Comparison of ENCODE assay signal across 23 cellular contexts in the genomic region with DNA sequence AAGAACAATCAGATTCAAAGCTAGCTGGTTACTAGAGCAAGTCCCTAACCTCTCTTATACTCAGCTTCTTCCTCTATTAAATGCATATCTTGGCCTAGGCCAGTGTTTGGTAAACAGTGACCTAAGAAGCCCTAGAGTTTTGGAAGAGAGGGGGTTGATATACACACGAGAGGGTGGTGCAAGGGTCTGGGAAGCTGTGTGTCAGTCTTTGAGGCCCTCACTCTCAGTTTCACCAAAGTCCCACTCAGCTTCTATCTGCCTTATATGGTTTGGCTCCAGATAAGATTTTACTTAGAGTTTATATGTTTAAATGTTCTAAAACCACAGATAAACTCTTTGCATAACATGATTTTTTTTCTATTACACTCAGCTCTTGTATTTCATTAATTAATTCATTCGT.
DNase-seq lines count a peak whose midpoint lies in the region; ATAC-seq and TF ChIP-seq lines count a peak whose summit lies in the region.
"Had no signal": no experiment of that assay in that cellular context is flagged by ENCODE, and none has a peak within 500 bp of the region (broad histone marks: within the 10 kb centered on the region; RNA-seq: fewer than 3 reads in every experiment).

No MANE protein-coding gene starts in this region.

- H3K27ac Mint-ChIP-seq in natural killer cell treated with Interleukin-12 subunit alpha and Interleukin-12 subunit beta and Interleukin-15 and Interleukin-18, amount 100 ng/mL, for 72 hours = no peak overlapping the region
- H3K27ac Mint-ChIP-seq: CD14-positive monocyte; CD4-positive, alpha-beta memory T cell; CD4-positive, CD25-positive, alpha-beta regulatory T cell; CD8-positive, alpha-beta memory T cell had no signal

- H3K79me2 ChIP-seq in smooth muscle cell (ENCODE audit: low read depth) = no peaks in the 10 kb centered on the region

- no peak overlapping the region for H3K27ac ChIP-seq in smooth muscle cell (ENCODE audit: low read depth)
- H3K27ac ChIP-seq: BLaER1 had no signal

- H3K36me3 Mint-ChIP-seq in natural killer cell treated with Interleukin-12 subunit alpha and Interleukin-12 subunit beta and Interleukin-15 and Interleukin-18, amount 100 ng/mL, for 72 hours = no peaks in the 10 kb centered on the region
- H3K36me3 Mint-ChIP-seq: CD14-positive monocyte; CD4-positive, alpha-beta memory T cell; CD4-positive, CD25-positive, alpha-beta regulatory T cell; CD8-positive, alpha-beta memory T cell had no signal

- no peaks in the 10 kb centered on the region for H3K9me3 ChIP-seq in smooth muscle cell (replicated peaks; ENCODE audit: low read depth)
- H3K9me3 ChIP-seq: BE2C, BLaER1 had no signal

- 49% methylated on average over 2 of the region's 2 CpGs for WGBS in smooth muscle cell (ENCODE audit: low lambda C conversion rate)

- H3K4me3 Mint-ChIP-seq in natural killer cell treated with Interleukin-12 subunit alpha and Interleukin-12 subunit beta and Interleukin-15 and Interleukin-18, amount 100 ng/mL, for 72 hours = no peak overlapping the region
- H3K4me3 Mint-ChIP-seq: CD14-positive monocyte; CD4-positive, alpha-beta memory T cell; CD4-positive, CD25-positive, alpha-beta regulatory T cell; CD8-positive, alpha-beta memory T cell had no signal

- peaks cover 5% of the 10 kb centered on the region for H3F3A ChIP-seq in smooth muscle cell (ENCODE audit: low read depth)

- no peaks in the 10 kb centered on the region for H3K4me1 Mint-ChIP-seq in natural killer cell treated with Interleukin-12 subunit alpha and Interleukin-12 subunit beta and Interleukin-15 and Interleukin-18, amount 100 ng/mL, for 72 hours (ENCODE audit: low read depth in 2 of 2)
- H3K4me1 Mint-ChIP-seq: CD14-positive monocyte; CD4-positive, alpha-beta memory T cell; CD4-positive, CD25-positive, alpha-beta regulatory T cell; CD8-positive, alpha-beta memory T cell had no signal

- ATAC-seq in natural killer cell treated with Interleukin-12 subunit alpha and Interleukin-12 subunit beta and Interleukin-15 and Interleukin-18, amount 100 ng/mL, for 72 hours = no peak

- H3K9ac ChIP-seq in smooth muscle cell (ENCODE audit: low read depth) = no peak overlapping the region
- H3K9ac ChIP-seq: BLaER1 had no signal

- DNase-seq in amniotic epithelial cell (ENCODE audit: low read depth) = peak; percentile 67
- DNase-seq in fibroblast of villous mesenchyme (ENCODE audit: low read depth) = peak; percentile 71
- no peak for DNase-seq in smooth muscle cell (lab: John Stamatoyannopoulos, UW; ENCODE audit: unreplicated experiment)
- no peak for DNase-seq in GOT3 (lab: John Stamatoyannopoulos, UW)
- no peak for DNase-seq in NCI-H146 (lab: John Stamatoyannopoulos, UW)
- DNase-seq in natural killer cell treated with Interleukin-12 subunit alpha and Interleukin-12 subunit beta and Interleukin-15 and Interleukin-18, amount 100 ng/mL, for 72 hours (ENCODE audit: low spot score) = no peak
- DNase-seq: 8988T; ACHN; BE2C; C1 segment of cervical spinal cord; CD4-positive, alpha-beta memory T cell; CD4-positive, CD25-positive, alpha-beta regulatory T cell; CD8-positive, alpha-beta memory T cell; COR-L47; DMS 273 treated with DMSO at 0.1 percent for 48 hours; DMS153; DMS53; DMS79; DND-41; EL; GDM1 had no signal

- no peaks in the 10 kb centered on the region for H3K27me3 Mint-ChIP-seq in natural killer cell treated with Interleukin-12 subunit alpha and Interleukin-12 subunit beta and Interleukin-15 and Interleukin-18, amount 100 ng/mL, for 72 hours
- H3K27me3 Mint-ChIP-seq: CD4-positive, alpha-beta memory T cell; CD4-positive, CD25-positive, alpha-beta regulatory T cell had no signal

- H3K4me3 ChIP-seq in fibroblast of villous mesenchyme (ENCODE audit: low read depth, low read length) = no peak overlapping the region
- no peak overlapping the region for H3K4me3 ChIP-seq in smooth muscle cell
- H3K4me3 ChIP-seq: BLaER1 had no signal

- peak overlapping the region; percentile 61 for H2AFZ ChIP-seq in smooth muscle cell (ENCODE audit: low read depth)

- peaks cover 3% of the 10 kb centered on the region for H3K9me3 Mint-ChIP-seq in natural killer cell treated with Interleukin-12 subunit alpha and Interleukin-12 subunit beta and Interleukin-15 and Interleukin-18, amount 100 ng/mL, for 72 hours

- H3K27me3 ChIP-seq in smooth muscle cell (ENCODE audit: low read depth) = no peaks in the 10 kb centered on the region
- H3K27me3 ChIP-seq: BE2C, BLaER1 had no signal

- H4K20me1 ChIP-seq in smooth muscle cell (ENCODE audit: low read depth) = no peaks in the 10 kb centered on the region
- H4K20me1 ChIP-seq: BLaER1 had no signal

- H3K4me2 ChIP-seq in smooth muscle cell = no peak overlapping the region
- H3K4me2 ChIP-seq: BLaER1 had no signal

- H3K36me3 ChIP-seq in smooth muscle cell (ENCODE audit: low read depth) = no peaks in the 10 kb centered on the region
- H3K36me3 ChIP-seq: BE2C, BLaER1 had no signal

- H3K4me1 ChIP-seq in smooth muscle cell (ENCODE audit: low read depth) = no peaks in the 10 kb centered on the region
- H3K4me1 ChIP-seq: BE2C, BLaER1 had no signal

- TF ChIP-seq CTCF in fibroblast of villous mesenchyme (IDR thresholded peaks at IDR 0.05; ENCODE audit: insufficient read depth, low read depth, low read length) (no peak), smooth muscle cell (IDR thresholded peaks at IDR 0.05; ENCODE audit: borderline replicate concordance, insufficient read depth, poor library complexity, severe bottlenecking) (no peak)

Comparison
In these comparisons a context has a peak if more than half of its experiments do, and no peak if none do; other contexts are left out.
1. DNase-seq: peak in amniotic epithelial cell (single experiment) and fibroblast of villous mesenchyme (single experiment); none in smooth muscle cell (single experiment), GOT3 (single experiment), NCI-H146 (single experiment) and natural killer cell treated with Interleukin-12 subunit alpha and Interleukin-12 subunit beta and Interleukin-15 and Interleukin-18, amount 100 ng/mL, for 72 hours (single experiment).